ENCODE assay signal across 1 cellular context in the genomic region with DNA sequence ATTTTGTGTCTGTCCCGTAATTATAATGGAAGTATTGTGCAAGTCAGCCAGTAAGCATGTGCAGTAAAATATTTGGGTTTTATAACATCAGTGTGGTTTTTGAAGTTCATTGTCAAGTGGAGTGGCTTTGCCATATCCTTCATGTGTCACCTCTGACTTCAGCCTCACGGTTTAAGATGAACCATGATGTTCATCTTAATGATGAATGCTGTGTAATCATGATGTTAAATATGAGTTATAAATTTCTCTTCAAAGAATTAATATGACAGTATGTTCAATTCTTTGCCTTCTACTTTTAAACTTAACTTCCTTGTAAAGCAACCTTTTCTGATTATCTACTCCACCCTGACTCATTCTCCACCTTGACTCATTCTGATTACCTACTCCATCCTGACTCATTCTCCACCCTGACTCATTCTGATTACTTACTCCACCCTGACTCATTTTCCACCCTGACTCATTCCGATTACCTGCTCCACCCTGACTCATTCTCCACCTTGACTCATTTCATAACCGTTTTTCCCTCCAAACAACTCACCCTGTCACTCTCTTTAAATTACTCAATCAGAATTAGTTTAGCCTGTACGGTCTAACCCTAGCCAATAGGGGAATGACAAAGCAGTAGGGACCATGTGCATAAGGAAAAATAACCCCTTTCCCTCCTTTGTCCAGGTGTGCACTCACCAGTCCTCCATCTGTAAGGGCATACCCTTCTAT.
TF ChIP-seq lines count a peak whose summit lies in the region.

No MANE protein-coding gene starts in this region.

TF ChIP-seq in GM23338, 12 proteins besides CTCF, POLR2A, EP300 and RAD21 (continued from another document):
- TF ChIP-seq ETS1 (IDR thresholded peaks at IDR 0.05) (no peak), REST (IDR thresholded peaks at IDR 0.05; ENCODE audit: unreplicated experiment) (no peak), JUNB (IDR thresholded peaks at IDR 0.05; ENCODE audit: unreplicated experiment) (no peak), NANOG (IDR thresholded peaks at IDR 0.05; ENCODE audit: borderline replicate concordance) (no peak)
